1 cellular context compared by ENCODE assay signal in genomic region chr6:43454290-43455033, GRCh38.
A peak's percentile ranks its signal among the peaks of the same experiment; 100 is the strongest.
TF ChIP-seq lines count a peak whose summit lies in the region.

No MANE protein-coding gene starts in this region.

TF ChIP-seq in HepG2, 621 proteins besides CTCF, POLR2A, EP300 and RAD21 (continued from another document and continues in another):
- TF ChIP-seq BCL3 (CRISPR knock-in tag; IDR thresholded peaks at IDR 0.05), result peak; percentile 68
- no peak for TF ChIP-seq TEAD2 (CRISPR knock-in tag; IDR thresholded peaks at IDR 0.05)
- no peak for TF ChIP-seq MAFG (CRISPR knock-in tag; IDR thresholded peaks at IDR 0.05)
- peak; percentile 53; the same call in 1 of the 2 replicates for TF ChIP-seq ZNF691 (CRISPR knock-in tag; IDR thresholded peaks at IDR 0.05; ENCODE audit: borderline replicate concordance, low read depth)
- TF ChIP-seq RNF219 (CRISPR knock-in tag; IDR thresholded peaks at IDR 0.05), result no peak
- peak; percentile 68; the same call in 1 of the 2 replicates for TF ChIP-seq ZNF234 (CRISPR knock-in tag; conservative IDR thresholded peaks at IDR 0.05)
- TF ChIP-seq KDM5B (CRISPR knock-in tag; IDR thresholded peaks at IDR 0.05; ENCODE audit: borderline replicate concordance), result peak; percentile 83; the same call in 1 of the 2 replicates
- peak; percentile 45 for TF ChIP-seq ZMYM3 (CRISPR knock-in tag; IDR thresholded peaks at IDR 0.05)
- 0 out of 2 replicates have a peak, but pooled peaks have one; percentile 48 for TF ChIP-seq FOXO1 (CRISPR knock-in tag; IDR thresholded peaks at IDR 0.05)
- peak; percentile 64 for TF ChIP-seq SAP130 (CRISPR knock-in tag; IDR thresholded peaks at IDR 0.05; ENCODE audit: low read depth)
- TF ChIP-seq NONO (IDR thresholded peaks at IDR 0.05), result no peak
- peak; percentile 77 for TF ChIP-seq NONO (CRISPR knock-in tag; conservative IDR thresholded peaks at IDR 0.05)
- TF ChIP-seq ZNF503 (CRISPR knock-in tag; IDR thresholded peaks at IDR 0.05), result no peak
- peak; percentile 58; the same call in 1 of the 2 replicates for TF ChIP-seq ZSCAN25 (CRISPR knock-in tag; IDR thresholded peaks at IDR 0.05)
- peak; percentile 75; the same call in 1 of the 2 replicates for TF ChIP-seq CSRNP1 (CRISPR knock-in tag; IDR thresholded peaks at IDR 0.05)
- TF ChIP-seq ZNF331 (CRISPR knock-in tag; IDR thresholded peaks at IDR 0.05), result peak; percentile 69
- TF ChIP-seq ZBTB20 (CRISPR knock-in tag; IDR thresholded peaks at IDR 0.05; ENCODE audit: borderline replicate concordance, low read depth), result 0 out of 2 replicates have a peak, but pooled peaks have one; percentile 19
- 0 out of 2 replicates have a peak, but pooled peaks have one; percentile 69 for TF ChIP-seq CREBL2 (CRISPR knock-in tag; IDR thresholded peaks at IDR 0.05; ENCODE audit: borderline replicate concordance)
- peak; percentile 88 for TF ChIP-seq HNF1B (CRISPR knock-in tag; IDR thresholded peaks at IDR 0.05)
- TF ChIP-seq ZNF768 (CRISPR knock-in tag; IDR thresholded peaks at IDR 0.05), result no peak; the same call in 1 of the 2 replicates
- TF ChIP-seq CEBPG (CRISPR knock-in tag; IDR thresholded peaks at IDR 0.05), result peak; percentile 26; the same call in 1 of the 2 replicates
- TF ChIP-seq HIVEP1 (CRISPR knock-in tag; IDR thresholded peaks at IDR 0.05), result peak; percentile 68; the same call in 1 of the 2 replicates
- TF ChIP-seq GMEB2 (CRISPR knock-in tag; IDR thresholded peaks at IDR 0.05; ENCODE audit: low read depth), result no peak
- TF ChIP-seq ZHX1 (CRISPR knock-in tag; IDR thresholded peaks at IDR 0.05; ENCODE audit: low read depth), result 0 out of 2 replicates have a peak, but pooled peaks have one; percentile 28
- no peak for TF ChIP-seq LRRFIP1 (CRISPR knock-in tag; conservative IDR thresholded peaks at IDR 0.05)
- TF ChIP-seq ZNF572 (CRISPR knock-in tag; IDR thresholded peaks at IDR 0.05), result peak; percentile 84; the same call in 1 of the 2 replicates
- no peak for TF ChIP-seq ZKSCAN5 (CRISPR knock-in tag; IDR thresholded peaks at IDR 0.05)
- no peak for TF ChIP-seq ZNF10 (CRISPR knock-in tag; IDR thresholded peaks at IDR 0.05; ENCODE audit: borderline replicate concordance, low read depth)
- TF ChIP-seq ZNF782 (CRISPR knock-in tag; IDR thresholded peaks at IDR 0.05; ENCODE audit: borderline replicate concordance), result 0 out of 2 replicates have a peak, but pooled peaks have one; percentile 26
- TF ChIP-seq ZNF607 (CRISPR knock-in tag; IDR thresholded peaks at IDR 0.05; ENCODE audit: borderline replicate concordance), result peak; percentile 68
- TF ChIP-seq MTF2 (CRISPR knock-in tag; IDR thresholded peaks at IDR 0.05; ENCODE audit: borderline replicate concordance), result peak; percentile 98
- TF ChIP-seq ATF6 (CRISPR knock-in tag; conservative IDR thresholded peaks at IDR 0.05), result 0 out of 2 replicates have a peak, but pooled peaks have one; percentile 74
- TF ChIP-seq ZNF317 (CRISPR knock-in tag; IDR thresholded peaks at IDR 0.05), result peak; percentile 60
- no peak for TF ChIP-seq CBX2 (IDR thresholded peaks at IDR 0.05; ENCODE audit: low read depth, low read length)
- TF ChIP-seq CBX2 (CRISPR knock-in tag; IDR thresholded peaks at IDR 0.05; ENCODE audit: low read depth), result peak; percentile 43
- peak; percentile 53 for TF ChIP-seq HNRNPK (IDR thresholded peaks at IDR 0.05; ENCODE audit: low read depth, low read length, poor library complexity, severe bottlenecking)
- TF ChIP-seq ZNF550 (CRISPR knock-in tag; IDR thresholded peaks at IDR 0.05; ENCODE audit: borderline replicate concordance), result peak; percentile 21; the same call in 1 of the 2 replicates
- peak; percentile 53; the same call in 1 of the 2 replicates for TF ChIP-seq MIER3 (CRISPR knock-in tag; IDR thresholded peaks at IDR 0.05; ENCODE audit: borderline replicate concordance)
- 0 out of 2 replicates have a peak, but pooled peaks have one; percentile 18 for TF ChIP-seq THAP8 (CRISPR knock-in tag; IDR thresholded peaks at IDR 0.05; ENCODE audit: borderline replicate concordance)
